ENCODE assay signal across 29 cellular contexts in the genomic region with DNA sequence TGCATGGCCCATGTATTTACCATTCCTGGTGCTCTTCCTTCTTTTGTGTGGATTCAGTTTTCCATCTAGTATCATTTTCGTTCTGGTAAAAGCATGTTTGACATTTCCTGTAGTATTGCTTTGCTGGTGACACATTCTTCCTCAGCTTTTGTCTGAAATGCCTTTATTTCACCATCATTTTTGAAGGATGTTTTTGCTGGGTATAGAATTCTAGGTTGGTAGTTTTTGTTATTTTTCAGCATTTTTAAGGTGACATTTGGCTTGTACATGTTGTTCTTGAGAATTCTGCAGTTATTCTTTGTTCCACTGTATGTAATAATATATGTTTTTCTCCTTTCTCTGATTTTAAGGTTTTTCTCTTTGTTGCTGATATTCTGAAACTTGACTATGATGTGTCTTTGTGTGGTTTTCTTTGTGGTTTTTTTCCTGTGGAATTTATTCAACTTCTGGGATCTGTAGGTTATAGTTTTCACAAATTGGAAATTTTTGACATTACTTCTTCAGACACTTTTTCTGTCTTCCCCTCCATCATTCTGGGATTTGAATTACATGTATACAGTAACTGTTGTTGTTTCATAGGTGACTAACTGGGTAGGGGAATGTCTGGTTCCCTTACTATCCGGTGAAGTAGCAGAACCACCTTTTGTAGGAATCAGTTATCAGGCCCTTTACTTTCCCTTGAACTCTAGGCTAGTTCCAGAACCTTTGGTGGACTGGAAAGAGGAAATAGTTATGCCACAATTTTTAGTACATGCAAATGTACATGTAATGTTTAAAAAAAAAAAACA. TPM values are rescaled to one million over a fixed set of nuclear protein-coding genes. Genes with fewer than 3 reads are reported as not detected.
A peak's percentile ranks its signal among the peaks of the same experiment; 100 is the strongest.
DNase-seq lines count a peak whose midpoint lies in the region; ATAC-seq, FAIRE-seq and TF ChIP-seq lines count a peak whose summit lies in the region.
"Had no signal": no experiment of that assay in that cellular context is flagged by ENCODE, and none has a peak within 500 bp of the region (broad histone marks: within the 10 kb centered on the region; RNA-seq: fewer than 3 reads in every experiment).

No MANE protein-coding gene starts in this region.

- POLR2A ChIA-PET in T-cell (lab: Charles Lee), result interaction anchor here in 1 of 2 donors (0.6 kb wide), 1 partner anchor 10 kb away, joined by 8 read pairs; no protein-coding TSS in a partner anchor

- H3K36me3 ChIP-seq in mucosa of descending colon (ENCODE audit: low read depth), result no peaks in the 10 kb centered on the region
- H3K36me3 ChIP-seq in Peyer's patch, result no peaks in the 10 kb centered on the region
- H3K36me3 ChIP-seq: BLaER1, heart left ventricle, thoracic aorta had no signal

- ATAC-seq in activated naive CD8-positive, alpha-beta T cell treated with anti-CD3 and anti-CD28 coated beads, Interleukin-2, amount 50 U/mL, for 24 hours, result no peak
- ATAC-seq in T-cell (replicated peaks in 1 of 4) (no peak), mucosa of descending colon (no peak)
- ATAC-seq: body of pancreas; heart left ventricle; right cardiac atrium; stimulated activated memory B cell treated with anti-CD40 and anti-IgM and Interleukin-4, amounts not matched to agents 10 μg/mL and 1 μg/mL and 100 μg/mL, for 72 hours had no signal

- peaks cover 54% of the 10 kb centered on the region for H3K36me3 Mint-ChIP-seq in activated naive CD8-positive, alpha-beta T cell treated with anti-CD3 and anti-CD28 coated beads, Interleukin-2, amount 50 U/mL, for 24 hours (ENCODE audit: low read depth)
- H3K36me3 Mint-ChIP-seq in glutamatergic neuron (ENCODE audit: unreplicated experiment), result peaks cover 8% of the 10 kb centered on the region
- peaks cover 37% of the 10 kb centered on the region for H3K36me3 Mint-ChIP-seq in T-cell

- no peak for TF ChIP-seq CTCF in D721Med (IDR thresholded peaks at IDR 0.05; ENCODE audit: insufficient read depth, missing control alignments)
- no peak for TF ChIP-seq CTCF in glutamatergic neuron (IDR thresholded peaks at IDR 0.05; ENCODE audit: partially characterized antibody, unreplicated experiment)
- no peak for TF ChIP-seq CTCF in mucosa of descending colon (IDR thresholded peaks at IDR 0.05)
- TF ChIP-seq CTCF in Peyer's patch (IDR thresholded peaks at IDR 0.05), result no peak

- H3K27ac ChIP-seq in Peyer's patch, result no peak overlapping the region
- H3K27ac ChIP-seq: BLaER1, body of pancreas, epithelial cell of prostate, heart left ventricle, HL-60, parathyroid adenoma, thoracic aorta had no signal

- CTCF ChIA-PET in T-cell (lab: Charles Lee), result interaction anchor here in 1 of 2 donors (1.4 kb wide), 1 partner anchor 52 kb away, joined by 4 read pairs; no protein-coding TSS in a partner anchor

- H3K4me3 Mint-ChIP-seq in activated naive CD8-positive, alpha-beta T cell treated with anti-CD3 and anti-CD28 coated beads, Interleukin-2, amount 50 U/mL, for 24 hours, result no peak overlapping the region
- no peak overlapping the region for H3K4me3 Mint-ChIP-seq in glutamatergic neuron (ENCODE audit: unreplicated experiment)
- no peak overlapping the region for H3K4me3 Mint-ChIP-seq in T-cell
- H3K4me3 Mint-ChIP-seq: activated CD4-positive, alpha-beta T cell treated with anti-CD3 and anti-CD28 coated beads, Interleukin-2, amount 10 ng/mL, durations not matched to agents 7 days and 5 days; neural crest cell; stimulated activated memory B cell treated with anti-CD40 and anti-IgM and Interleukin-4, amounts not matched to agents 10 μg/mL and 1 μg/mL and 100 μg/mL, for 72 hours had no signal

- peaks cover 65% of the 10 kb centered on the region for H3K4me1 Mint-ChIP-seq in activated naive CD8-positive, alpha-beta T cell treated with anti-CD3 and anti-CD28 coated beads, Interleukin-2, amount 50 U/mL, for 24 hours
- H3K4me1 Mint-ChIP-seq in glutamatergic neuron (ENCODE audit: low read depth, unreplicated experiment) (peaks cover 21% of the 10 kb centered on the region), T-cell (peaks cover 42 to 53% (median 49%) of the 10 kb centered on the region in 3 donors)

- peaks cover 21% of the 10 kb centered on the region for H3K9me3 Mint-ChIP-seq in activated naive CD8-positive, alpha-beta T cell treated with anti-CD3 and anti-CD28 coated beads, Interleukin-2, amount 50 U/mL, for 24 hours
- peaks cover 6% of the 10 kb centered on the region for H3K9me3 Mint-ChIP-seq in glutamatergic neuron (ENCODE audit: unreplicated experiment)
- H3K9me3 Mint-ChIP-seq in T-cell, result peaks cover 10 to 23% (median 15%) of the 10 kb centered on the region in 3 donors

- H3K4me3 ChIP-seq in mucosa of descending colon (no peak overlapping the region), Peyer's patch (no peak overlapping the region)
- H3K4me3 ChIP-seq: BLaER1, body of pancreas, heart left ventricle, lung, thoracic aorta had no signal

- intact Hi-C loops in mucosa of descending colon (cut with DNase I, micrococcal nuclease), result no loop called here

- H3K4me1 ChIP-seq in mucosa of descending colon (ENCODE audit: low read depth) (peaks cover 23% of the 10 kb centered on the region), Peyer's patch (no peaks in the 10 kb centered on the region)
- H3K4me1 ChIP-seq: BLaER1, parathyroid adenoma had no signal

- peak; percentile 66 for FAIRE-seq in D721Med (lab: Jason Lieb, UNC)
- FAIRE-seq: urothelium cell line had no signal

- DNase-seq in D721Med (ENCODE audit: insufficient read length, low spot score) (no peak), HT1080 (ENCODE audit: low read depth) (peak; percentile 29), glutamatergic neuron (no peak), T-cell (no peak), mucosa of descending colon (no peak), Peyer's patch (no peak), amygdala (lab: John Stamatoyannopoulos, UW) (no peak)
- DNase-seq in activated naive CD8-positive, alpha-beta T cell treated with anti-CD3 and anti-CD28 coated beads, Interleukin-2, amount 50 U/mL, for 24 hours, result no peak
- DNase-seq: activated CD4-positive, alpha-beta T cell treated with anti-CD3 and anti-CD28 coated beads, Interleukin-2, amount 10 ng/mL, durations not matched to agents 7 days and 5 days; body of pancreas; DMS79 treated with DMSO at 0.1 percent for 48 hours; heart left ventricle; NCI-H1694 treated with DMSO at 0.1 percent for 48 hours; NCI-H2171 treated with DMSO at 0.1 percent for 48 hours; NCI-H524; PC-3; right cardiac atrium; Right ventricle myocardium superior; stimulated activated CD4-positive, alpha-beta T cell treated with anti-CD3 and anti-CD28 coated beads, Interleukin-4, amount 100 ng/mL, for 24 hours; T-helper 9 cell had no signal

- no peaks in the 10 kb centered on the region for H3K27me3 ChIP-seq in Peyer's patch
- H3K27me3 ChIP-seq: BLaER1, body of pancreas, heart left ventricle had no signal

- H3K27ac Mint-ChIP-seq in activated naive CD8-positive, alpha-beta T cell treated with anti-CD3 and anti-CD28 coated beads, Interleukin-2, amount 50 U/mL, for 24 hours, result peak overlapping the region; percentile 11
- peak overlapping the region; percentile 69 for H3K27ac Mint-ChIP-seq in glutamatergic neuron (ENCODE audit: unreplicated experiment)
- H3K27ac Mint-ChIP-seq in T-cell, result peak overlapping the region in 1 of 2 donors; percentile 60
- H3K27ac Mint-ChIP-seq: activated CD4-positive, alpha-beta T cell treated with anti-CD3 and anti-CD28 coated beads, Interleukin-2, amount 10 ng/mL, durations not matched to agents 7 days and 5 days; stimulated activated memory B cell treated with anti-CD40 and anti-IgM and Interleukin-4, amounts not matched to agents 10 μg/mL and 1 μg/mL and 100 μg/mL, for 72 hours had no signal

- no peak for TF ChIP-seq POLR2A in Peyer's patch (IDR thresholded peaks at IDR 0.05)

- peaks cover 12% of the 10 kb centered on the region for H3K9me3 ChIP-seq in mucosa of descending colon
- no peaks in the 10 kb centered on the region for H3K9me3 ChIP-seq in Peyer's patch
- H3K9me3 ChIP-seq: body of pancreas had no signal

- no peaks in the 10 kb centered on the region for H3K27me3 Mint-ChIP-seq in activated naive CD8-positive, alpha-beta T cell treated with anti-CD3 and anti-CD28 coated beads, Interleukin-2, amount 50 U/mL, for 24 hours
- H3K27me3 Mint-ChIP-seq in glutamatergic neuron (ENCODE audit: unreplicated experiment) (peaks cover 5% of the 10 kb centered on the region), T-cell (no peaks in the 10 kb centered on the region)
- H3K27me3 Mint-ChIP-seq: stimulated activated memory B cell treated with anti-CD40 and anti-IgM and Interleukin-4, amounts not matched to agents 10 μg/mL and 1 μg/mL and 100 μg/mL, for 72 hours had no signal

RNA-seq across cellular contexts. Expression of gene SNX9, which starts 30.2 kb away (rescaled TPM):
- total RNA-seq in HT1080 (2014; rRNA removed; shearing (Covaris generic)), result 18.9 and 24.2 TPM in 2 replicates
- polyA plus RNA-seq in HT1080 (2015; cell fraction: cytosol; rRNA removed), result 26.4 and 27.0 TPM in 2 replicates
- 28.5 and 29.3 TPM in 2 replicates for polyA plus RNA-seq in HT1080 (2015; cell fraction: nucleus; rRNA removed)
- 45.7 TPM for total RNA-seq in glutamatergic neuron (ENCODE audit: unreplicated experiment)
- total RNA-seq in T-cell, result 10 to 100 TPM; 20.5 to 25.9 (median 23.7) TPM
- total RNA-seq in mucosa of descending colon, result 10 to 100 TPM; 55.0 to 69.6 (median 68.0) TPM
- total RNA-seq in Peyer's patch, result 10 to 100 TPM; 49.8 to 59.1 (median 52.5) TPM
